Comparison of ENCODE assay signal across 13 cellular contexts in genomic region chr5:93349613-93350012, GRCh38.
DNase-seq lines count a peak whose midpoint lies in the region; TF ChIP-seq lines count a peak whose summit lies in the region.
"Had no signal": no experiment of that assay in that cellular context is flagged by ENCODE, and none has a peak within 500 bp of the region (broad histone marks: within the 10 kb centered on the region; RNA-seq: fewer than 3 reads in every experiment).

No MANE protein-coding gene starts in this region.

- TF ChIP-seq CTCF in cardiac fibroblast (IDR thresholded peaks at IDR 0.05; ENCODE audit: low read depth, low read length) (no peak), osteocyte (IDR thresholded peaks at IDR 0.05) (no peak)

- no peaks in the 10 kb centered on the region for H3K36me3 Mint-ChIP-seq in osteocyte (ENCODE audit: unreplicated experiment)
- H3K36me3 Mint-ChIP-seq: activated naive CD4-positive, alpha-beta T cell treated with anti-CD3 and anti-CD28 coated beads, Interleukin-2, amount 10 ng/mL, durations not matched to agents 7 days and 5 days; CD8-positive, alpha-beta memory T cell had no signal

- no peaks in the 10 kb centered on the region for H3K27me3 Mint-ChIP-seq in osteocyte (ENCODE audit: unreplicated experiment)
- H3K27me3 Mint-ChIP-seq: activated naive CD4-positive, alpha-beta T cell treated with anti-CD3 and anti-CD28 coated beads, Interleukin-2, amount 10 ng/mL, durations not matched to agents 7 days and 5 days; CD8-positive, alpha-beta memory T cell had no signal

- peaks cover 38% of the 10 kb centered on the region for H3K4me1 Mint-ChIP-seq in osteocyte (ENCODE audit: unreplicated experiment)
- H3K4me1 Mint-ChIP-seq: activated naive CD4-positive, alpha-beta T cell treated with anti-CD3 and anti-CD28 coated beads, Interleukin-2, amount 10 ng/mL, durations not matched to agents 7 days and 5 days; CD8-positive, alpha-beta memory T cell had no signal

- no peaks in the 10 kb centered on the region for H3K9me3 Mint-ChIP-seq in osteocyte (ENCODE audit: unreplicated experiment)

- H3K27ac Mint-ChIP-seq in osteocyte (ENCODE audit: unreplicated experiment) = peak overlapping the region; percentile 72
- H3K27ac Mint-ChIP-seq: activated naive CD4-positive, alpha-beta T cell treated with anti-CD3 and anti-CD28 coated beads, Interleukin-2, amount 10 ng/mL, durations not matched to agents 7 days and 5 days; CD8-positive, alpha-beta memory T cell had no signal

- DNase-seq in EL (peak; percentile 65), NCI-H226 (peak; percentile 3), cardiac fibroblast (ENCODE audit: low read depth in 2 of 2) (peak; percentile 15 to 87), osteocyte (ENCODE audit: extremely low spot score, unreplicated experiment) (no peak), NOMO-1 (lab: John Stamatoyannopoulos, UW; ENCODE audit: unreplicated experiment in 2 of 2) (no peak)
- no peak for DNase-seq in activated CD4-positive, alpha-beta T cell treated with anti-CD3 and anti-CD28 coated beads for 1 hour
- no peak for DNase-seq in activated CD4-positive, alpha-beta T cell treated with anti-CD3 and anti-CD28 coated beads, Interleukin-2, amount 50 U/mL, for 1 hour
- DNase-seq: activated CD8-positive, alpha-beta memory T cell treated with anti-CD3 and anti-CD28 coated beads for 24 hours; activated naive CD4-positive, alpha-beta T cell treated with anti-CD3 and anti-CD28 coated beads, Interleukin-2, amount 10 ng/mL, durations not matched to agents 7 days and 5 days; CD8-positive, alpha-beta memory T cell; colonic mucosa; right lobe of liver; Right ventricle myocardium superior had no signal

- no peak overlapping the region for H3K4me3 ChIP-seq in cardiac fibroblast (replicated peaks in 1 of 2; ENCODE audit: low read depth in 2 of 2, low read length in 2 of 2)
- H3K4me3 ChIP-seq: colonic mucosa, right lobe of liver had no signal

- H3K4me3 Mint-ChIP-seq in osteocyte (ENCODE audit: unreplicated experiment) = no peak overlapping the region
- H3K4me3 Mint-ChIP-seq: activated naive CD4-positive, alpha-beta T cell treated with anti-CD3 and anti-CD28 coated beads, Interleukin-2, amount 10 ng/mL, durations not matched to agents 7 days and 5 days; CD8-positive, alpha-beta memory T cell had no signal

Comparison
In these comparisons a context has a peak if more than half of its experiments do, and no peak if none do; other contexts are left out.
1. DNase-seq: peak in EL (single experiment), NCI-H226 (single experiment) and cardiac fibroblast (2 of 2); none in osteocyte (single experiment), activated CD4-positive, alpha-beta T cell treated with anti-CD3 and anti-CD28 coated beads for 1 hour (single experiment), activated CD4-positive, alpha-beta T cell treated with anti-CD3 and anti-CD28 coated beads, Interleukin-2, amount 50 U/mL, for 1 hour (single experiment) and NOMO-1 (0 of 2).